In the genomic region with DNA sequence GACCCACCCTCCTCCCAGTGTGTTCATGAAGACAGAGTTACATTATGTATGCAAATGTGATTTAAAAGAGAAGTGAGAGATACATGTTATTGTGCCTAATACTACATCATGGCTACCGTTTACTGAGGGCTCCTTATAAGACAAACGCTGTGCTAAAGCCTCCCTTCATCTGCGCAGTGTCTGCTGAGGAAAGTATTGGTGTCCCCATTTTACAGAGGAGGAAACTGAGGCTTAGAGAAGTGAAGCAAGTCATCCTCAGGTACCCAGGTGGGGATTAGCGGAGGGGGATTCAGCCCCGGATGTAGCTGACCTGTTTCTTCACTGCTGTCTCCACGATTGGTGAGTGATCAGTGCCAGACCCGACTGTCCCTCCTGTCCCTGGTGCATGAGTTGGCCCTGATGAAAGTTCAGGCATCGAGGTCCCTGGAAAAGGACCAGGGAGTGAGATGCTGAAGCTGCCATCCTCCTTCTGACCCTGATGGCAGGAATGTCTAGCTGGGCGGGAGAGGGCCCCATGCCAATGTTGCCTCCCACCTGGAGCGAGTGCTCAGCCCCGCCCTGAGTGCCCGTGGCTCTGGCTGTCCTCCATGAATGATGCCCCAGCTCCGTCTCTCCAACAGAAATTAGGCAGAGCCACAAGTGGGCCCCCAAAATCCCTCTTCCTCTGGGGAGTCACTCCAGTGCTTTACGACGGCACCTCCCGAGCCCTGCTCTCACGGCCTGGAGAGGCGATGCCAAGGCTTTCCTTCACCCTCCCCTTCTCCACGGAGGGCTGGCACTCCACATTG, we compare ENCODE assay signal across 17 cellular contexts.
A peak's percentile ranks its signal among the peaks of the same experiment; 100 is the strongest.
DNase-seq lines count a peak whose midpoint lies in the region; ATAC-seq and TF ChIP-seq lines count a peak whose summit lies in the region.
"Had no signal": no experiment of that assay in that cellular context is flagged by ENCODE, and none has a peak within 500 bp of the region (broad histone marks: within the 10 kb centered on the region; RNA-seq: fewer than 3 reads in every experiment).

No MANE protein-coding gene starts in this region.

- POLR2A ChIA-PET in activated CD8-positive, alpha-beta T cell treated with anti-CD3 and anti-CD28 coated beads, Interleukin-2, amount 10 ng/mL, durations not matched to agents 7 days and 5 days (lab: Charles Lee), result no interaction called here

- CTCF ChIA-PET in activated CD8-positive, alpha-beta T cell treated with anti-CD3 and anti-CD28 coated beads, Interleukin-2, amount 10 ng/mL, durations not matched to agents 7 days and 5 days (lab: Charles Lee), result no interaction called here

- H2BK120ac ChIP-seq in neuronal stem cell (ENCODE audit: low read depth, low read length), result no peak overlapping the region

- H3K4me1 ChIP-seq in Karpas-422 (ENCODE audit: low read length) (no peaks in the 10 kb centered on the region), neuronal stem cell (ENCODE audit: control insufficient read depth in 2 of 2, insufficient read depth in 1 of 2, low read depth in 1 of 2, low read length in 2 of 2) (no peaks in the 10 kb centered on the region)

- no peak for ATAC-seq in left ventricle myocardium superior
- no peak for ATAC-seq in activated CD8-positive, alpha-beta T cell treated with anti-CD3 and anti-CD28 coated beads, Interleukin-2, amount 10 ng/mL, durations not matched to agents 7 days and 5 days
- ATAC-seq: GM12878 had no signal

- H2AFZ ChIP-seq in Karpas-422 (ENCODE audit: low read length) (no peak overlapping the region), neuronal stem cell (ENCODE audit: low read length) (no peak overlapping the region)
- H2AFZ ChIP-seq: GM23248 had no signal

- no peak overlapping the region for H2AK5ac ChIP-seq in neuronal stem cell (ENCODE audit: low read depth, low read length)

- DNase-seq in Karpas-422 (peak; percentile 37), cerebellum (ENCODE audit: low spot score) (peak; percentile 56), neuronal stem cell (ENCODE audit: low spot score) (no peak), left ventricle myocardium superior (no peak), mesothelial cell of epicardium (ENCODE audit: low spot score in 2 of 2, unreplicated experiment in 2 of 2) (no peak), DMS79 treated with DMSO at 0.1 percent for 48 hours (lab: John Stamatoyannopoulos, UW) (no peak)
- no peak for DNase-seq in activated CD8-positive, alpha-beta T cell treated with anti-CD3 and anti-CD28 coated beads, Interleukin-2, amount 10 ng/mL, durations not matched to agents 7 days and 5 days
- DNase-seq: 8988T; CD4-positive, alpha-beta memory T cell; DMS153; DMS79; GM23248; HCEC 1CT; IMR-90 had no signal

- no peak overlapping the region for H3K27ac Mint-ChIP-seq in mesothelial cell of epicardium
- no peak overlapping the region for H3K27ac Mint-ChIP-seq in activated CD8-positive, alpha-beta T cell treated with anti-CD3 and anti-CD28 coated beads, Interleukin-2, amount 10 ng/mL, durations not matched to agents 7 days and 5 days

- H3K79me1 ChIP-seq in neuronal stem cell (ENCODE audit: low read depth, low read length), result no peaks in the 10 kb centered on the region

- H3K79me2 ChIP-seq in Karpas-422 (ENCODE audit: low read length), result no peaks in the 10 kb centered on the region

- no peaks in the 10 kb centered on the region for H3K4me1 Mint-ChIP-seq in mesothelial cell of epicardium
- H3K4me1 Mint-ChIP-seq in activated CD8-positive, alpha-beta T cell treated with anti-CD3 and anti-CD28 coated beads, Interleukin-2, amount 10 ng/mL, durations not matched to agents 7 days and 5 days (ENCODE audit: low read depth), result no peaks in the 10 kb centered on the region
- H3K4me1 Mint-ChIP-seq: CD4-positive, alpha-beta memory T cell had no signal

- H3K27ac ChIP-seq in Karpas-422 (ENCODE audit: low read length) (no peak overlapping the region), neuronal stem cell (replicated peaks; ENCODE audit: low read length) (no peak overlapping the region)
- H3K27ac ChIP-seq: BLaER1, GM23248 had no signal

- H3K36me3 ChIP-seq in Karpas-422 (ENCODE audit: insufficient read depth, low read length), result no peaks in the 10 kb centered on the region
- H3K36me3 ChIP-seq in neuronal stem cell (replicated peaks in 1 of 2; ENCODE audit: control insufficient read depth in 2 of 2, insufficient read depth in 2 of 2, low read length in 2 of 2), result peaks cover 0 to 60% of the 10 kb centered on the region in 2 donors
- H3K36me3 ChIP-seq: BLaER1 had no signal

- H3K23ac ChIP-seq in neuronal stem cell (ENCODE audit: low read depth, low read length, poor library complexity), result no peak overlapping the region

- H3K9ac ChIP-seq in Karpas-422 (ENCODE audit: low read length), result no peak overlapping the region
- H3K9ac ChIP-seq in neuronal stem cell (ENCODE audit: low read depth, low read length, poor library complexity), result no peak overlapping the region
- H3K9ac ChIP-seq: BLaER1, GM23248 had no signal

- H3K14ac ChIP-seq in neuronal stem cell (ENCODE audit: low read length), result no peak overlapping the region

- no peak overlapping the region for H3K4me2 ChIP-seq in Karpas-422 (ENCODE audit: low read depth, low read length, poor library complexity, severe bottlenecking)
- H3K4me2 ChIP-seq in neuronal stem cell (ENCODE audit: insufficient read depth, low read length, poor library complexity, severe bottlenecking), result no peak overlapping the region
- H3K4me2 ChIP-seq: BLaER1 had no signal

- H3K4me3 ChIP-seq in Karpas-422 (ENCODE audit: low read length) (no peak overlapping the region), neuronal stem cell (ENCODE audit: low read length in 2 of 2) (no peak overlapping the region)
- H3K4me3 ChIP-seq: BLaER1, GM12878, GM23248 had no signal

- H3K4me3 Mint-ChIP-seq in mesothelial cell of epicardium, result no peak overlapping the region
- no peak overlapping the region for H3K4me3 Mint-ChIP-seq in activated CD8-positive, alpha-beta T cell treated with anti-CD3 and anti-CD28 coated beads, Interleukin-2, amount 10 ng/mL, durations not matched to agents 7 days and 5 days
- H3K4me3 Mint-ChIP-seq: CD14-positive monocyte; CD4-positive, alpha-beta memory T cell had no signal

- no peak overlapping the region for H2BK15ac ChIP-seq in neuronal stem cell (ENCODE audit: low read length)

- no peaks in the 10 kb centered on the region for H3K9me2 ChIP-seq in Karpas-422 (replicated peaks; ENCODE audit: insufficient read depth, low read length)

- no peak overlapping the region for H2BK5ac ChIP-seq in neuronal stem cell (ENCODE audit: low read length)

- H4K20me1 ChIP-seq in Karpas-422 (ENCODE audit: insufficient read depth, low read depth, low read length), result no peaks in the 10 kb centered on the region
- H4K20me1 ChIP-seq: BLaER1 had no signal

- TF ChIP-seq CTCF in mesothelial cell of epicardium (IDR thresholded peaks at IDR 0.05; ENCODE audit: unreplicated experiment), result no peak

- no peaks in the 10 kb centered on the region for H3K27me3 Mint-ChIP-seq in mesothelial cell of epicardium (ENCODE audit: low read depth)
- H3K27me3 Mint-ChIP-seq in activated CD8-positive, alpha-beta T cell treated with anti-CD3 and anti-CD28 coated beads, Interleukin-2, amount 10 ng/mL, durations not matched to agents 7 days and 5 days (ENCODE audit: low read depth), result no peaks in the 10 kb centered on the region
- H3K27me3 Mint-ChIP-seq: CD4-positive, alpha-beta memory T cell had no signal

- H4K8ac ChIP-seq in neuronal stem cell (ENCODE audit: low read depth, low read length), result peak overlapping the region; percentile 74

- peak overlapping the region; percentile 70 for H3K4ac ChIP-seq in neuronal stem cell (ENCODE audit: low read length)

- no peak overlapping the region for H2BK12ac ChIP-seq in neuronal stem cell (ENCODE audit: low read length)

- H3K9me3 ChIP-seq in Karpas-422 (ENCODE audit: low read length) (0 out of 2 replicates have a peak, but pooled peaks cover 6% of the 10 kb centered on the region), neuronal stem cell (replicated peaks in 1 of 2; ENCODE audit: control insufficient read depth in 2 of 2, insufficient read depth in 1 of 2, low read depth in 1 of 2, low read length in 2 of 2) (peaks cover 11 to 32% of the 10 kb centered on the region in 2 donors)

- intact Hi-C loops in left ventricle myocardium superior (cut with micrococcal nuclease), result no loop called here

- H3K36me3 Mint-ChIP-seq in mesothelial cell of epicardium, result peaks cover 16% of the 10 kb centered on the region
- H3K36me3 Mint-ChIP-seq in activated CD8-positive, alpha-beta T cell treated with anti-CD3 and anti-CD28 coated beads, Interleukin-2, amount 10 ng/mL, durations not matched to agents 7 days and 5 days (ENCODE audit: low read depth), result no peaks in the 10 kb centered on the region
- H3K36me3 Mint-ChIP-seq: CD14-positive monocyte had no signal

- H3K18ac ChIP-seq in neuronal stem cell (ENCODE audit: low read length), result peak overlapping the region; percentile 15

- WGBS in neuronal stem cell (ENCODE audit: extremely low coverage in 2 of 2, insufficient read length in 2 of 2, insufficient replicate concordance in 1 of 2), 2 donors, result no CpG with 5 or more reads among the region's 19 CpGs

- peaks cover 14% of the 10 kb centered on the region for H3K9me3 Mint-ChIP-seq in mesothelial cell of epicardium
- H3K9me3 Mint-ChIP-seq in activated CD8-positive, alpha-beta T cell treated with anti-CD3 and anti-CD28 coated beads, Interleukin-2, amount 10 ng/mL, durations not matched to agents 7 days and 5 days (ENCODE audit: insufficient read depth), result no peaks in the 10 kb centered on the region

- H3K27me3 ChIP-seq in Karpas-422 (ENCODE audit: low read length), result no peaks in the 10 kb centered on the region
- no peaks in the 10 kb centered on the region for H3K27me3 ChIP-seq in neuronal stem cell (ENCODE audit: control insufficient read depth in 3 of 3, insufficient read depth in 3 of 3, low read depth in 1 of 3, low read length in 3 of 3)
- H3K27me3 ChIP-seq: BLaER1 had no signal

- H4K91ac ChIP-seq in neuronal stem cell (ENCODE audit: low read depth, low read length, poor library complexity), result no peak overlapping the region

Comparison
In these comparisons a context has a peak if more than half of its experiments do, and no peak if none do; other contexts are left out.
1. DNase-seq: peak in Karpas-422 (single experiment) and cerebellum (single experiment); none in neuronal stem cell (single experiment), left ventricle myocardium superior (single experiment), mesothelial cell of epicardium (0 of 2), DMS79 treated with DMSO at 0.1 percent for 48 hours (single experiment) and activated CD8-positive, alpha-beta T cell treated with anti-CD3 and anti-CD28 coated beads, Interleukin-2, amount 10 ng/mL, durations not matched to agents 7 days and 5 days (single experiment).